Comparison of ENCODE assay signal across 9 cellular contexts in genomic region chr12:39619316-39619659, GRCh38. TPM values are rescaled to one million over a fixed set of nuclear protein-coding genes. Genes with fewer than 3 reads are reported as not detected.
A peak's percentile ranks its signal among the peaks of the same experiment; 100 is the strongest.
DNase-seq lines count a peak whose midpoint lies in the region; ATAC-seq and TF ChIP-seq lines count a peak whose summit lies in the region.
"Had no signal": no experiment of that assay in that cellular context is flagged by ENCODE, and none has a peak within 500 bp of the region (broad histone marks: within the 10 kb centered on the region; RNA-seq: fewer than 3 reads in every experiment).

No MANE protein-coding gene starts in this region.

- peak; percentile 13 for ATAC-seq in HG02852 (IDR thresholded peaks at IDR 0.05; ENCODE audit: unreplicated experiment)

- H3K27ac ChIP-seq in ectodermal cell (ENCODE audit: insufficient read depth, low read depth, low read length, poor library complexity, severe bottlenecking) = no peak overlapping the region
- H3K27ac ChIP-seq in neural cell (ENCODE audit: low read length) = peak overlapping the region; percentile 35

- TF ChIP-seq EP300 in neural cell (conservative IDR thresholded peaks at IDR 0.05; ENCODE audit: poor library complexity, severe bottlenecking) = no peak

- no peaks in the 10 kb centered on the region for H3K36me3 ChIP-seq in ectodermal cell (ENCODE audit: control insufficient read depth, insufficient read depth, low read length)
- no peaks in the 10 kb centered on the region for H3K36me3 ChIP-seq in neural cell (ENCODE audit: insufficient read depth, low read length)

- peaks cover 8% of the 10 kb centered on the region for H3K27me3 ChIP-seq in ectodermal cell (ENCODE audit: control insufficient read depth, insufficient read depth, low read length, poor library complexity, severe bottlenecking)
- no peaks in the 10 kb centered on the region for H3K27me3 ChIP-seq in neural cell (ENCODE audit: insufficient read depth, low read depth, low read length)
- H3K27me3 ChIP-seq: body of pancreas had no signal

- no peaks in the 10 kb centered on the region for H3K4me1 ChIP-seq in ectodermal cell (ENCODE audit: control insufficient read depth, insufficient read depth, low read length)

- no peak for TF ChIP-seq RAD21 in neural cell (conservative IDR thresholded peaks at IDR 0.05)

- peaks cover 8% of the 10 kb centered on the region for H3F3A ChIP-seq in neural cell (ENCODE audit: insufficient read depth, low read length, poor library complexity, severe bottlenecking)

- peak overlapping the region; percentile 56 for H2AFZ ChIP-seq in neural cell (ENCODE audit: low read depth, low read length)

- H3K9me3 ChIP-seq in ectodermal cell (ENCODE audit: control insufficient read depth, low read length) (no peaks in the 10 kb centered on the region), neural cell (ENCODE audit: low read length) (no peaks in the 10 kb centered on the region)
- H3K9me3 ChIP-seq: body of pancreas had no signal

- H3K9ac ChIP-seq in neural cell (ENCODE audit: low read length) = peak overlapping the region; percentile 48

- peak overlapping the region; percentile 44 for H3K4me3 ChIP-seq in ectodermal cell (ENCODE audit: insufficient read depth, low read depth, low read length)
- peak overlapping the region; percentile 66 for H3K4me3 ChIP-seq in neural cell (ENCODE audit: low read length)

- peak overlapping the region; percentile 69 for H3K4me2 ChIP-seq in neural cell (ENCODE audit: low read length)

- no peaks in the 10 kb centered on the region for H3K9me2 ChIP-seq in neural cell (ENCODE audit: insufficient read depth, low read length)

- no peak for TF ChIP-seq CTCF in neural cell (IDR thresholded peaks at IDR 0.05; ENCODE audit: poor library complexity, severe bottlenecking)

- H3K79me2 ChIP-seq in neural cell (replicated peaks; ENCODE audit: insufficient read depth, low read length) = no peaks in the 10 kb centered on the region

- 51 to 53% methylated on average over 10 of the region's 10 CpGs for WGBS in ectodermal cell, 2 experiments

- peak; percentile 9 for DNase-seq in activated CD4-positive, alpha-beta T cell treated with anti-CD3 and anti-CD28 coated beads, Interleukin-2, amount 50 U/mL, for 1 hour
- DNase-seq in activated CD4-positive, alpha-beta T cell treated with anti-CD3 and anti-CD28 coated beads for 48 hours = no peak
- DNase-seq in NCI-H82 treated with DMSO at 0.1 percent for 48 hours (lab: John Stamatoyannopoulos, UW; ENCODE audit: unreplicated experiment) (peak; percentile 55), NCI-H2196 (lab: John Stamatoyannopoulos, UW; ENCODE audit: unreplicated experiment) (no peak), NCI-H2107 treated with DMSO at 0.1 percent for 48 hours (lab: John Stamatoyannopoulos, UW; ENCODE audit: unreplicated experiment) (no peak)

- no peaks in the 10 kb centered on the region for H4K20me1 ChIP-seq in neural cell (ENCODE audit: insufficient read depth)

TF ChIP-seq in neural cell, 6 proteins besides CTCF, POLR2A, EP300 and RAD21:
- TF ChIP-seq TAF1 (IDR thresholded peaks at IDR 0.05; ENCODE audit: low read depth) (no peak), EZH2 (IDR thresholded peaks at IDR 0.05; ENCODE audit: borderline replicate concordance, insufficient read depth, low read length, poor library complexity, severe bottlenecking) (no peak), REST (IDR thresholded peaks at IDR 0.05; ENCODE audit: borderline replicate concordance) (no peak), SMC3 (conservative IDR thresholded peaks at IDR 0.05; ENCODE audit: poor library complexity) (no peak), POLR2AphosphoS5 (IDR thresholded peaks at IDR 0.05) (no peak), MXI1 (conservative IDR thresholded peaks at IDR 0.05; ENCODE audit: poor library complexity, severe bottlenecking) (no peak)
TF ChIP-seq in neural cell: peak in this region for 0.

RNA-seq across cellular contexts. Expression of gene ABCD2, which starts 0.3 kb away (rescaled TPM):
- 0.15 TPM for polyA plus RNA-seq in ectodermal cell (2013, experiment 1 of 4)
- polyA plus RNA-seq in ectodermal cell (2013, experiment 2 of 4) = 0.11 TPM
- polyA plus RNA-seq in ectodermal cell (2013, experiment 3 of 4) = 0.16 TPM
- polyA plus RNA-seq in ectodermal cell (2013, experiment 4 of 4) = 0.08 TPM
- 0.14 and 0.43 TPM in 2 replicates for polyA plus RNA-seq in neural cell
- polyA minus RNA-seq in neural cell = 1.9 and 2.7 TPM in 2 replicates

Comparison
In these comparisons a context has a peak if more than half of its experiments do, and no peak if none do; other contexts are left out.
1. DNase-seq: peak in activated CD4-positive, alpha-beta T cell treated with anti-CD3 and anti-CD28 coated beads, Interleukin-2, amount 50 U/mL, for 1 hour (single experiment) and NCI-H82 treated with DMSO at 0.1 percent for 48 hours (single experiment); none in activated CD4-positive, alpha-beta T cell treated with anti-CD3 and anti-CD28 coated beads for 48 hours (single experiment), NCI-H2196 (single experiment) and NCI-H2107 treated with DMSO at 0.1 percent for 48 hours (single experiment).